ENCODE assay signal across 26 cellular contexts in the genomic region with DNA sequence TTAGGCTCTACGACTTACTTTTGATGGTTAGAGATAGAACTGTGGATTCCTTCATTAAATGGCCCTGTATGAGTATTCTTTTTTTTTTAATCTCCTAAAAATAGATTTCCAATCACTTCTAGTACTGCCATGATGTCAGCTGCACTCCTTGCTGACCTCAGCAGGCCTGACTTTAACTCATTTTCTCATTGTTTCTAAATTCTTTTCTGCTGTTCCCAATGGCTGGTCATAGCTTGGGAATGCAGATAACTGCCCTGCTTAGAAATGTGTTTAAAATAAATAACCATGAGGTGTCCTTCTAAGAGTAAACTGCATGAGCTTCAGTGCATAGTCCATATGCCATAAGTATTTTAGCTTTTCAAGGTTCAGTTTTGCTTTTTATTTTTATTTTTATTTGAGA. TPM values are rescaled to one million over a fixed set of nuclear protein-coding genes. Genes with fewer than 3 reads are reported as not detected.
A peak's percentile ranks its signal among the peaks of the same experiment; 100 is the strongest.
DNase-seq lines count a peak whose midpoint lies in the region; ATAC-seq and TF ChIP-seq lines count a peak whose summit lies in the region.
"Had no signal": no experiment of that assay in that cellular context is flagged by ENCODE, and none has a peak within 500 bp of the region (broad histone marks: within the 10 kb centered on the region; RNA-seq: fewer than 3 reads in every experiment).

No MANE protein-coding gene starts in this region.

- peaks cover 100% of the 10 kb centered on the region for H3K79me2 ChIP-seq in SK-N-SH (ENCODE audit: insufficient read depth)
- H3K79me2 ChIP-seq: parathyroid adenoma had no signal

- H3K4me3 ChIP-seq in SK-N-SH (ENCODE audit: low read depth in 2 of 2, low read length in 1 of 2) (no peak overlapping the region), fibroblast of mammary gland (ENCODE audit: control insufficient read depth, low read depth, low read length) (no peak overlapping the region), skeletal muscle satellite cell (ENCODE audit: low read length) (no peak overlapping the region)
- H3K4me3 ChIP-seq: SK-N-MC had no signal

- H3K36me3 Mint-ChIP-seq in activated T-cell treated with anti-CD3 and anti-CD28 coated beads, Interleukin-2, amount 50 U/mL, for 4 hours (ENCODE audit: insufficient read depth), result no peaks in the 10 kb centered on the region
- H3K36me3 Mint-ChIP-seq: activated naive CD8-positive, alpha-beta T cell treated with anti-CD3 and anti-CD28 coated beads, Interleukin-2, amount 10 ng/mL, durations not matched to agents 7 days and 5 days; memory B cell; natural killer cell treated with Interleukin-12 subunit alpha and Interleukin-12 subunit beta and Interleukin-15 and Interleukin-18, amount 100 ng/mL, for 72 hours; type B pancreatic cell had no signal

- TF ChIP-seq RAD21 in SK-N-SH (IDR thresholded peaks at IDR 0.05; ENCODE audit: low read length), result no peak

- H3K36me3 ChIP-seq in SK-N-SH (replicated peaks in 1 of 2; ENCODE audit: control insufficient read depth in 1 of 2, insufficient read depth in 2 of 2, low read length in 1 of 2), result peaks cover 21 to 75% of the 10 kb centered on the region in 2 experiments
- H3K36me3 ChIP-seq in skeletal muscle satellite cell (ENCODE audit: insufficient read depth, low read length), result peaks cover 6% of the 10 kb centered on the region

- H3K27me3 ChIP-seq in SK-N-SH (ENCODE audit: insufficient read depth) (no peaks in the 10 kb centered on the region), skeletal muscle satellite cell (ENCODE audit: control insufficient read depth, insufficient read depth, low read length) (no peaks in the 10 kb centered on the region)
- H3K27me3 ChIP-seq: foreskin keratinocyte had no signal

- H3K4me1 Mint-ChIP-seq in activated T-cell treated with anti-CD3 and anti-CD28 coated beads, Interleukin-2, amount 50 U/mL, for 4 hours (ENCODE audit: low read depth), result no peaks in the 10 kb centered on the region
- H3K4me1 Mint-ChIP-seq: activated naive CD8-positive, alpha-beta T cell treated with anti-CD3 and anti-CD28 coated beads, Interleukin-2, amount 10 ng/mL, durations not matched to agents 7 days and 5 days; endodermal cell; memory B cell had no signal

- no peak for ATAC-seq in activated T-cell treated with anti-CD3 and anti-CD28 coated beads, Interleukin-2, amount 50 U/mL, for 4 hours
- no peak for ATAC-seq in HG03520 (IDR thresholded peaks at IDR 0.05; ENCODE audit: unreplicated experiment)
- ATAC-seq: activated CD8-positive, alpha-beta T cell treated with anti-CD3 and anti-CD28 coated beads for 36 hours; activated T-cell treated with anti-CD3 and anti-CD28 coated beads, Interleukin-2, amount 50 U/mL, for 72 hours; foreskin keratinocyte; natural killer cell treated with Interleukin-12 subunit alpha and Interleukin-12 subunit beta and Interleukin-15 and Interleukin-18, amount 100 ng/mL, for 72 hours had no signal

- peaks cover 40% of the 10 kb centered on the region for H3F3A ChIP-seq in SK-N-SH (replicated peaks; ENCODE audit: insufficient read depth)

- H3K9ac ChIP-seq in SK-N-SH (peak overlapping the region; percentile 16; the same call in 1 of the 2 replicates), skeletal muscle satellite cell (ENCODE audit: low read depth, low read length) (peak overlapping the region; percentile 33)
- H3K9ac ChIP-seq: parathyroid adenoma had no signal

- peaks cover 0 to 18% of the 10 kb centered on the region in 2 experiments; a peak in 2 of 4 replicates for H3K4me1 ChIP-seq in SK-N-SH (ENCODE audit: control insufficient read depth in 1 of 2, insufficient read depth in 2 of 2, low read depth in 1 of 2, low read length in 1 of 2)
- peaks cover 28% of the 10 kb centered on the region for H3K4me1 ChIP-seq in skeletal muscle satellite cell (ENCODE audit: control insufficient read depth, insufficient read depth, low read length)
- H3K4me1 ChIP-seq: foreskin keratinocyte, parathyroid adenoma had no signal

- peak overlapping the region in 1 of 2 experiments; percentile 79; a peak in 2 of 4 replicates for H3K27ac ChIP-seq in SK-N-SH (ENCODE audit: low read depth in 2 of 2, low read length in 1 of 2)
- no peak overlapping the region for H3K27ac ChIP-seq in caudate nucleus (ENCODE audit: low read depth, low read length)
- H3K27ac ChIP-seq: foreskin keratinocyte, parathyroid adenoma, SK-N-MC had no signal

- H3K9me3 ChIP-seq in SK-N-SH (no peaks in the 10 kb centered on the region), skeletal muscle satellite cell (replicated peaks; ENCODE audit: low read length) (no peaks in the 10 kb centered on the region)

- CTCF ChIA-PET in SK-N-SH (lab: Yijun Ruan, JAX), result interaction anchor here (2.9 kb wide), 1 partner anchor 15 kb away, joined by 20 read pairs; the partner anchor contains the start of gene CCDC85A

- H3K4me3 Mint-ChIP-seq in activated T-cell treated with anti-CD3 and anti-CD28 coated beads, Interleukin-2, amount 50 U/mL, for 4 hours, result no peak overlapping the region
- H3K4me3 Mint-ChIP-seq: activated CD8-positive, alpha-beta T cell treated with anti-CD3 and anti-CD28 coated beads for 36 hours; activated naive CD8-positive, alpha-beta T cell treated with anti-CD3 and anti-CD28 coated beads, Interleukin-2, amount 10 ng/mL, durations not matched to agents 7 days and 5 days; activated T-cell treated with anti-CD3 and anti-CD28 coated beads, Interleukin-2, amount 50 U/mL, for 72 hours; endodermal cell; memory B cell; natural killer cell treated with Interleukin-12 subunit alpha and Interleukin-12 subunit beta and Interleukin-15 and Interleukin-18, amount 100 ng/mL, for 72 hours; type B pancreatic cell had no signal

- H4K20me1 ChIP-seq in SK-N-SH (ENCODE audit: insufficient read depth), result peaks cover 70% of the 10 kb centered on the region

- TF ChIP-seq CTCF in SK-N-SH (IDR thresholded peaks at IDR 0.05) (no peak), fibroblast of mammary gland (conservative IDR thresholded peaks at IDR 0.05; ENCODE audit: control insufficient read depth, insufficient read depth, low read depth, low read length) (no peak)

- no peak overlapping the region for H2AFZ ChIP-seq in SK-N-SH (ENCODE audit: low read depth)
- H2AFZ ChIP-seq: parathyroid adenoma had no signal

- H3K27me3 Mint-ChIP-seq in activated T-cell treated with anti-CD3 and anti-CD28 coated beads, Interleukin-2, amount 50 U/mL, for 4 hours (ENCODE audit: low read depth), result no peaks in the 10 kb centered on the region
- H3K27me3 Mint-ChIP-seq: activated CD8-positive, alpha-beta T cell treated with anti-CD3 and anti-CD28 coated beads for 36 hours; memory B cell; natural killer cell treated with Interleukin-12 subunit alpha and Interleukin-12 subunit beta and Interleukin-15 and Interleukin-18, amount 100 ng/mL, for 72 hours had no signal

- peak in 1 of 2 experiments; percentile 53; a peak in 1 of 4 replicates for TF ChIP-seq EP300 in SK-N-SH (IDR thresholded peaks at IDR 0.05; ENCODE audit: borderline replicate concordance in 1 of 2, low read depth in 1 of 2, low read length in 1 of 2)

- DNase-seq in GM04504 (ENCODE audit: low read depth), result peak; percentile 81
- no peak for DNase-seq in SK-N-SH
- DNase-seq in fibroblast of mammary gland (ENCODE audit: low read depth), result peak; percentile 78
- DNase-seq in activated T-cell treated with anti-CD3 and anti-CD28 coated beads, Interleukin-2, amount 50 U/mL, for 4 hours, result no peak
- no peak for DNase-seq in caudate nucleus (lab: John Stamatoyannopoulos, UW)
- DNase-seq: activated CD8-positive, alpha-beta T cell treated with anti-CD3 and anti-CD28 coated beads for 36 hours; activated naive CD8-positive, alpha-beta T cell treated with anti-CD3 and anti-CD28 coated beads, Interleukin-2, amount 10 ng/mL, durations not matched to agents 7 days and 5 days; activated T-cell treated with anti-CD3 and anti-CD28 coated beads, Interleukin-2, amount 50 U/mL, for 72 hours; C1 segment of cervical spinal cord; endodermal cell; hypothalamus; KG1; NCI-H1092; NCI-H2029 treated with DMSO at 0.1 percent for 48 hours; NCI-H446 treated with DMSO at 0.1 percent for 48 hours; NK-92 treated with Interleukin-12 subunit alpha and Interleukin-12 subunit beta, amount 100 ng/mL, for 24 hours; stimulated activated CD4-positive, alpha-beta T cell treated with anti-CD3 and anti-CD28 coated beads, Interleukin-2, amount 100 ng/mL, for 24 hours; T1000 had no signal

- POLR2A ChIA-PET in SK-N-SH (lab: Yijun Ruan, JAX), result no interaction called here

- no peaks in the 10 kb centered on the region for H3K9me3 Mint-ChIP-seq in activated T-cell treated with anti-CD3 and anti-CD28 coated beads, Interleukin-2, amount 50 U/mL, for 4 hours
- H3K9me3 Mint-ChIP-seq: activated CD8-positive, alpha-beta T cell treated with anti-CD3 and anti-CD28 coated beads for 36 hours; activated naive CD8-positive, alpha-beta T cell treated with anti-CD3 and anti-CD28 coated beads, Interleukin-2, amount 10 ng/mL, durations not matched to agents 7 days and 5 days; activated T-cell treated with anti-CD3 and anti-CD28 coated beads, Interleukin-2, amount 50 U/mL, for 72 hours; endodermal cell; memory B cell; natural killer cell treated with Interleukin-12 subunit alpha and Interleukin-12 subunit beta and Interleukin-15 and Interleukin-18, amount 100 ng/mL, for 72 hours; type B pancreatic cell had no signal

- H3K4me2 ChIP-seq in SK-N-SH (peak overlapping the region; percentile 35; the same call in 1 of the 2 replicates), skeletal muscle satellite cell (ENCODE audit: low read length) (no peak overlapping the region)

- no peaks in the 10 kb centered on the region for H3K9me2 ChIP-seq in SK-N-SH

- 30% methylated on average over 1 of the region's 1 CpG for WGBS in SK-N-SH (ENCODE audit: low lambda C conversion rate)

TF ChIP-seq in SK-N-SH, 30 proteins besides CTCF, POLR2A, EP300 and RAD21 (continues in another document):
- TF ChIP-seq USF1 (IDR thresholded peaks at IDR 0.05; ENCODE audit: borderline replicate concordance, low read depth), result no peak
- TF ChIP-seq NRF1 (IDR thresholded peaks at IDR 0.05; ENCODE audit: low read depth, low read length), result no peak
- no peak for TF ChIP-seq SMC3 (IDR thresholded peaks at IDR 0.05; ENCODE audit: low read depth, low read length)
- TF ChIP-seq CHD2 (IDR thresholded peaks at IDR 0.05; ENCODE audit: low read length, partially characterized antibody), result no peak
- TF ChIP-seq TEAD4 (IDR thresholded peaks at IDR 0.05; ENCODE audit: borderline replicate concordance, insufficient read depth), result peak; percentile 46; the same call in 1 of the 2 replicates
- TF ChIP-seq YY1 (IDR thresholded peaks at IDR 0.05; ENCODE audit: low read depth), result peak; percentile 28; the same call in 1 of the 2 replicates

RNA-seq across cellular contexts. Expression of gene CCDC85A, which starts 15.7 kb away (rescaled TPM):
- polyA plus RNA-seq in SK-N-SH (2012; rRNA removed), result 48.7 and 49.9 TPM in 2 replicates
- 36.6 and 44.8 TPM in 2 replicates for polyA plus RNA-seq in SK-N-SH (2012; cell fraction: cytosol; rRNA removed)
- polyA plus RNA-seq in SK-N-SH (2012; cell fraction: nucleus; rRNA removed), result 23.7 and 33.6 TPM in 2 replicates
- total RNA-seq in skeletal muscle satellite cell (2012; rRNA removed), result 0.76 and 2.0 TPM in 2 replicates
- not detected for total RNA-seq in activated T-cell treated with anti-CD3 and anti-CD28 coated beads, Interleukin-2, amount 50 U/mL, for 4 hours
- total RNA-seq: activated CD8-positive, alpha-beta T cell treated with anti-CD3 and anti-CD28 coated beads for 36 hours; activated naive CD8-positive, alpha-beta T cell treated with anti-CD3 and anti-CD28 coated beads, Interleukin-2, amount 10 ng/mL, durations not matched to agents 7 days and 5 days; activated T-cell treated with anti-CD3 and anti-CD28 coated beads, Interleukin-2, amount 50 U/mL, for 72 hours; natural killer cell treated with Interleukin-12 subunit alpha and Interleukin-12 subunit beta and Interleukin-15 and Interleukin-18, amount 100 ng/mL, for 72 hours had no signal

Comparison
In these comparisons a context has a peak if more than half of its experiments do, and no peak if none do; other contexts are left out.
1. DNase-seq: peak in GM04504 (single experiment) and fibroblast of mammary gland (single experiment); none in SK-N-SH (single experiment), activated T-cell treated with anti-CD3 and anti-CD28 coated beads, Interleukin-2, amount 50 U/mL, for 4 hours (single experiment) and caudate nucleus (0 of 61).